16 cellular contexts compared by ENCODE assay signal in genomic region chr18:22914633-22915032, GRCh38. TPM values are rescaled to one million over a fixed set of nuclear protein-coding genes. Genes with fewer than 3 reads are reported as not detected.
DNase-seq lines count a peak whose midpoint lies in the region; ATAC-seq and TF ChIP-seq lines count a peak whose summit lies in the region.
"Had no signal": no experiment of that assay in that cellular context is flagged by ENCODE, and none has a peak within 500 bp of the region (broad histone marks: within the 10 kb centered on the region; RNA-seq: fewer than 3 reads in every experiment).

No MANE protein-coding gene starts in this region.

- H3K27me3 ChIP-seq in heart left ventricle = no peaks in the 10 kb centered on the region
- H3K27me3 ChIP-seq: vagina had no signal

- no peaks in the 10 kb centered on the region for H3K36me3 ChIP-seq in heart left ventricle
- H3K36me3 ChIP-seq: vagina had no signal

- intact Hi-C loops in heart left ventricle (cut with DNase I) = loop anchor here in 1 of 10 donors (10.0 kb wide), 1 partner anchor 60 kb away; no protein-coding TSS in a partner anchor

- TF ChIP-seq CTCF in progenitor cell of endocrine pancreas (IDR thresholded peaks at IDR 0.05; ENCODE audit: unreplicated experiment) (no peak), heart left ventricle (IDR thresholded peaks at IDR 0.05) (no peak)

- peak overlapping the region; percentile 97 for H3K27ac Mint-ChIP-seq in progenitor cell of endocrine pancreas
- H3K27ac Mint-ChIP-seq: activated CD8-positive, alpha-beta T cell treated with anti-CD3 and anti-CD28 coated beads, Interleukin-2, amount 10 ng/mL, durations not matched to agents 7 days and 5 days had no signal

- H3K27ac ChIP-seq in heart left ventricle = no peak overlapping the region
- H3K27ac ChIP-seq: vagina had no signal

- H3K9me3 Mint-ChIP-seq in progenitor cell of endocrine pancreas (ENCODE audit: low read depth) = peaks cover 9% of the 10 kb centered on the region
- H3K9me3 Mint-ChIP-seq: central memory CD8-positive, alpha-beta T cell had no signal

- WGBS in heart left ventricle, 4 donors = 86 to 93% (median 91%) methylated on average over 3 of the region's 3 CpGs

- peak overlapping the region; percentile 84 for H3K4me3 Mint-ChIP-seq in progenitor cell of endocrine pancreas (ENCODE audit: low read depth)
- H3K4me3 Mint-ChIP-seq: activated CD8-positive, alpha-beta T cell treated with anti-CD3 and anti-CD28 coated beads, Interleukin-2, amount 10 ng/mL, durations not matched to agents 7 days and 5 days; central memory CD8-positive, alpha-beta T cell had no signal

- H3K4me1 Mint-ChIP-seq in progenitor cell of endocrine pancreas (ENCODE audit: low read depth) = peaks cover 20% of the 10 kb centered on the region
- H3K4me1 Mint-ChIP-seq: central memory CD8-positive, alpha-beta T cell had no signal

- H3K36me3 Mint-ChIP-seq in progenitor cell of endocrine pancreas (ENCODE audit: insufficient read depth) = peaks cover 11% of the 10 kb centered on the region

- no peaks in the 10 kb centered on the region for H3K9me3 ChIP-seq in heart left ventricle
- H3K9me3 ChIP-seq: SK-N-SH, vagina had no signal

- H3K27me3 Mint-ChIP-seq in progenitor cell of endocrine pancreas = no peaks in the 10 kb centered on the region

- ATAC-seq in GM18505 (IDR thresholded peaks at IDR 0.05; ENCODE audit: unreplicated experiment) (no peak), heart left ventricle (no peak)
- ATAC-seq: activated CD8-positive, alpha-beta T cell treated with anti-CD3 and anti-CD28 coated beads, Interleukin-2, amount 10 ng/mL, durations not matched to agents 7 days and 5 days had no signal

- peak; percentile 62 for DNase-seq in DMS53 (lab: John Stamatoyannopoulos, UW)
- DNase-seq in SW480 (ENCODE audit: low spot score) = peak; percentile 8
- DNase-seq in iPS-NIHi7 (ENCODE audit: extremely low spot score) = peak; percentile 26
- DNase-seq in progenitor cell of endocrine pancreas (ENCODE audit: low spot score, unreplicated experiment) = no peak
- DNase-seq in NCI-H524 treated with DMSO at 0.1 percent for 48 hours (lab: John Stamatoyannopoulos, UW) = no peak
- DNase-seq in heart left ventricle = no peak
- no peak for DNase-seq in DMS153 (lab: John Stamatoyannopoulos, UW)
- DNase-seq: activated CD8-positive, alpha-beta T cell treated with anti-CD3 and anti-CD28 coated beads, Interleukin-2, amount 10 ng/mL, durations not matched to agents 7 days and 5 days; effector CD8-positive, alpha-beta T cell; NCI-H1694 treated with DMSO at 0.1 percent for 48 hours; PC-3; SK-N-SH; stimulated activated naive CD4-positive, alpha-beta T cell treated with Interleukin-2 at 50 U/mL for 16 hours had no signal

- no peak for TF ChIP-seq POLR2A in GM18505 (IDR thresholded peaks at IDR 0.05; ENCODE audit: borderline replicate concordance, extremely low read depth, insufficient read depth, insufficient read length)
- TF ChIP-seq POLR2A in heart left ventricle (IDR thresholded peaks at IDR 0.05) = no peak

- H3K4me1 ChIP-seq in heart left ventricle = no peaks in the 10 kb centered on the region

- H3K4me3 ChIP-seq in heart left ventricle = no peak overlapping the region

RNA-seq across cellular contexts. Expression of gene RBBP8, which starts 18.5 kb away (rescaled TPM):
- total RNA-seq in progenitor cell of endocrine pancreas = 72.8 and 75.2 TPM in 2 replicates
- 10 to 100 TPM in 1 of 9 donors, 1 to 10 TPM in 8; 5.1 to 12.2 (median 8.6) TPM for total RNA-seq in heart left ventricle
- 1 to 10 TPM; 8.8 to 9.5 TPM for polyA plus RNA-seq in heart left ventricle

Comparison
In these comparisons a context has a peak if more than half of its experiments do, and no peak if none do; other contexts are left out.
1. DNase-seq: peak in DMS53 (single experiment), SW480 (single experiment) and iPS-NIHi7 (single experiment); none in progenitor cell of endocrine pancreas (single experiment), NCI-H524 treated with DMSO at 0.1 percent for 48 hours (single experiment), heart left ventricle (0 of 5) and DMS153 (single experiment).